Comparison of ENCODE assay signal across 11 cellular contexts in genomic region chr3:111831840-111832239, GRCh38. TPM values are rescaled to one million over a fixed set of nuclear protein-coding genes. Genes with fewer than 3 reads are reported as not detected.
A peak's percentile ranks its signal among the peaks of the same experiment; 100 is the strongest.
DNase-seq lines count a peak whose midpoint lies in the region; ATAC-seq and TF ChIP-seq lines count a peak whose summit lies in the region.
"Had no signal": no experiment of that assay in that cellular context is flagged by ENCODE, and none has a peak within 500 bp of the region (broad histone marks: within the 10 kb centered on the region; RNA-seq: fewer than 3 reads in every experiment).

No MANE protein-coding gene starts in this region.

- TF ChIP-seq POLR2A in prostate gland (IDR thresholded peaks at IDR 0.05), result no peak

- no peaks in the 10 kb centered on the region for H3K4me1 ChIP-seq in prostate gland (replicated peaks)

- in situ Hi-C loops in KBM-7 (cut with MboI; ENCODE audit: low pct_unique_long_range_greater_than_20kb, low sequenced_read_pairs), result no loop called here

- H3K27me3 Mint-ChIP-seq in activated T-helper 1 cell treated with anti-CD3 and anti-CD28 coated beads, Interleukin-12 subunit alpha, Interleukin-12 subunit beta, Interleukin-2, Interleukin-4 antibody, amounts not matched to agents 30 ng/mL and 10 ng/mL and 1 ng/mL, durations not matched to agents 14 hours and 24 hours and 36 hours (ENCODE audit: insufficient read depth), result no peaks in the 10 kb centered on the region
- H3K27me3 Mint-ChIP-seq: progenitor cell of endocrine pancreas had no signal

- H3K4me1 Mint-ChIP-seq in activated T-helper 1 cell treated with anti-CD3 and anti-CD28 coated beads, Interleukin-12 subunit alpha, Interleukin-12 subunit beta, Interleukin-2, Interleukin-4 antibody, amounts not matched to agents 30 ng/mL and 10 ng/mL and 1 ng/mL, durations not matched to agents 14 hours and 24 hours and 36 hours (ENCODE audit: low read depth), result peaks cover 5% of the 10 kb centered on the region

- H3K4me3 ChIP-seq in prostate gland, result no peak overlapping the region

- TF ChIP-seq CTCF in prostate gland (IDR thresholded peaks at IDR 0.05), result no peak

- no peak for ATAC-seq in HG03039 (IDR thresholded peaks at IDR 0.05; ENCODE audit: unreplicated experiment)

- no peak overlapping the region for H3K27ac Mint-ChIP-seq in activated T-helper 1 cell treated with anti-CD3 and anti-CD28 coated beads, Interleukin-12 subunit alpha, Interleukin-12 subunit beta, Interleukin-2, Interleukin-4 antibody, amounts not matched to agents 30 ng/mL and 10 ng/mL and 1 ng/mL, durations not matched to agents 14 hours and 24 hours and 36 hours
- H3K27ac Mint-ChIP-seq: HFFc6, progenitor cell of endocrine pancreas had no signal

- no peaks in the 10 kb centered on the region for H3K36me3 Mint-ChIP-seq in activated T-helper 1 cell treated with anti-CD3 and anti-CD28 coated beads, Interleukin-12 subunit alpha, Interleukin-12 subunit beta, Interleukin-2, Interleukin-4 antibody, amounts not matched to agents 30 ng/mL and 10 ng/mL and 1 ng/mL, durations not matched to agents 14 hours and 24 hours and 36 hours (ENCODE audit: low read depth)

- H3K4me3 Mint-ChIP-seq in activated T-helper 1 cell treated with anti-CD3 and anti-CD28 coated beads, Interleukin-12 subunit alpha, Interleukin-12 subunit beta, Interleukin-2, Interleukin-4 antibody, amounts not matched to agents 30 ng/mL and 10 ng/mL and 1 ng/mL, durations not matched to agents 14 hours and 24 hours and 36 hours, result no peak overlapping the region
- H3K4me3 Mint-ChIP-seq: HFFc6 had no signal

- H3K36me3 ChIP-seq in prostate gland, result no peaks in the 10 kb centered on the region

- no peak overlapping the region for H3K27ac ChIP-seq in prostate gland

- H3K27me3 ChIP-seq in prostate gland (replicated peaks; ENCODE audit: insufficient read depth), result no peaks in the 10 kb centered on the region

- H3K9me3 ChIP-seq in prostate gland, result no peaks in the 10 kb centered on the region

- intact Hi-C loops in activated T-helper 1 cell treated with anti-CD3 and anti-CD28 coated beads, Interleukin-12 subunit alpha, Interleukin-12 subunit beta, Interleukin-2, Interleukin-4 antibody, amounts not matched to agents 30 ng/mL and 10 ng/mL and 1 ng/mL, durations not matched to agents 14 hours and 24 hours and 36 hours (cut with micrococcal nuclease), result loop anchor here (2.0 kb wide), 1 partner anchor 163 kb away; no protein-coding TSS in a partner anchor
- intact Hi-C loops in prostate gland (cut with DNase I), result no loop called here

- no peaks in the 10 kb centered on the region for H3K9me3 Mint-ChIP-seq in activated T-helper 1 cell treated with anti-CD3 and anti-CD28 coated beads, Interleukin-12 subunit alpha, Interleukin-12 subunit beta, Interleukin-2, Interleukin-4 antibody, amounts not matched to agents 30 ng/mL and 10 ng/mL and 1 ng/mL, durations not matched to agents 14 hours and 24 hours and 36 hours
- H3K9me3 Mint-ChIP-seq: HFFc6 had no signal

- DNase-seq in COLO668 (lab: John Stamatoyannopoulos, UW; ENCODE audit: unreplicated experiment) (peak; percentile 2), KBM-7 (peak; percentile 50), myocyte (ENCODE audit: low read depth) (peak; percentile 89), prostate gland (ENCODE audit: low spot score) (no peak), T1000 (lab: John Stamatoyannopoulos, UW) (no peak)
- DNase-seq in activated T-helper 1 cell treated with anti-CD3 and anti-CD28 coated beads, Interleukin-12 subunit alpha, Interleukin-12 subunit beta, Interleukin-2, Interleukin-4 antibody, amounts not matched to agents 30 ng/mL and 10 ng/mL and 1 ng/mL, durations not matched to agents 14 hours and 24 hours and 36 hours (ENCODE audit: low spot score), result peak; percentile 2
- no peak for DNase-seq in activated CD8-positive, alpha-beta memory T cell treated with anti-CD3 and anti-CD28 coated beads for 24 hours
- DNase-seq: HFFc6, NCI-H146 had no signal

RNA-seq across cellular contexts. Expression of gene PHLDB2, which starts 27.2 kb away (rescaled TPM):
- 0.61 and 0.75 TPM in 2 replicates for total RNA-seq in activated T-helper 1 cell treated with anti-CD3 and anti-CD28 coated beads, Interleukin-12 subunit alpha, Interleukin-12 subunit beta, Interleukin-2, Interleukin-4 antibody, amounts not matched to agents 30 ng/mL and 10 ng/mL and 1 ng/mL, durations not matched to agents 14 hours and 24 hours and 36 hours
- 53.8 and 55.5 TPM in 2 replicates for total RNA-seq in myocyte
- polyA plus RNA-seq in myocyte (2012), result 19.5 TPM
- 10 to 100 TPM; 15.3 to 32.3 TPM for total RNA-seq in prostate gland

Comparison
In these comparisons a context has a peak if more than half of its experiments do, and no peak if none do; other contexts are left out.
1. DNase-seq: peak in COLO668 (single experiment), KBM-7 (single experiment), activated T-helper 1 cell treated with anti-CD3 and anti-CD28 coated beads, Interleukin-12 subunit alpha, Interleukin-12 subunit beta, Interleukin-2, Interleukin-4 antibody, amounts not matched to agents 30 ng/mL and 10 ng/mL and 1 ng/mL, durations not matched to agents 14 hours and 24 hours and 36 hours (single experiment) and myocyte (single experiment); none in prostate gland (single experiment), T1000 (single experiment) and activated CD8-positive, alpha-beta memory T cell treated with anti-CD3 and anti-CD28 coated beads for 24 hours (single experiment).